In the genomic region with DNA sequence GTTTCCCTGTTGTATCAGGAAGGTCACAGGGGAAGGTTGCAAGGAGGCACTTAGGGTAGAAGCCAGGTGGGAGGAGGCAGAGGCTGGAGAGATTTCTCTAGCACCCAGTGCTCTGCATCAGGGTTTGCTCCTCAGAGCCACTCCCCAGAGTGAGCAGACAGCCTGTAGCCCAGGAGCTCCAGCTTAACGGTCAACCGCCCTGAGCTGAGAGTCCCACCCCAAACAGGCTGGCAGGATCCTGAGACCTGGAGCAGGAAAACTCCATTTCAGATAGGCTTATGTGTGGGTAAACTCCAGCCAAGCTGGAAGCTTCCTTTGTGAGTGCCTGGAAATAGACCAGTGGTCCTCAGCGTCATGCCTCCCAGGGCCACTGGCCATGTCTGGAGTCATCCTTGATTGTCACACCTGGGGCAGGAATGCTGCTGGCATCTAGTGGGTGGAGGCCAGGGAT, we compare ENCODE assay signal across 1 cellular context.
TF ChIP-seq lines count a peak whose summit lies in the region.

No MANE protein-coding gene starts in this region.

TF ChIP-seq in GM23338, 12 proteins besides CTCF, POLR2A, EP300 and RAD21 (continued from another document):
- TF ChIP-seq, protein P1, sequence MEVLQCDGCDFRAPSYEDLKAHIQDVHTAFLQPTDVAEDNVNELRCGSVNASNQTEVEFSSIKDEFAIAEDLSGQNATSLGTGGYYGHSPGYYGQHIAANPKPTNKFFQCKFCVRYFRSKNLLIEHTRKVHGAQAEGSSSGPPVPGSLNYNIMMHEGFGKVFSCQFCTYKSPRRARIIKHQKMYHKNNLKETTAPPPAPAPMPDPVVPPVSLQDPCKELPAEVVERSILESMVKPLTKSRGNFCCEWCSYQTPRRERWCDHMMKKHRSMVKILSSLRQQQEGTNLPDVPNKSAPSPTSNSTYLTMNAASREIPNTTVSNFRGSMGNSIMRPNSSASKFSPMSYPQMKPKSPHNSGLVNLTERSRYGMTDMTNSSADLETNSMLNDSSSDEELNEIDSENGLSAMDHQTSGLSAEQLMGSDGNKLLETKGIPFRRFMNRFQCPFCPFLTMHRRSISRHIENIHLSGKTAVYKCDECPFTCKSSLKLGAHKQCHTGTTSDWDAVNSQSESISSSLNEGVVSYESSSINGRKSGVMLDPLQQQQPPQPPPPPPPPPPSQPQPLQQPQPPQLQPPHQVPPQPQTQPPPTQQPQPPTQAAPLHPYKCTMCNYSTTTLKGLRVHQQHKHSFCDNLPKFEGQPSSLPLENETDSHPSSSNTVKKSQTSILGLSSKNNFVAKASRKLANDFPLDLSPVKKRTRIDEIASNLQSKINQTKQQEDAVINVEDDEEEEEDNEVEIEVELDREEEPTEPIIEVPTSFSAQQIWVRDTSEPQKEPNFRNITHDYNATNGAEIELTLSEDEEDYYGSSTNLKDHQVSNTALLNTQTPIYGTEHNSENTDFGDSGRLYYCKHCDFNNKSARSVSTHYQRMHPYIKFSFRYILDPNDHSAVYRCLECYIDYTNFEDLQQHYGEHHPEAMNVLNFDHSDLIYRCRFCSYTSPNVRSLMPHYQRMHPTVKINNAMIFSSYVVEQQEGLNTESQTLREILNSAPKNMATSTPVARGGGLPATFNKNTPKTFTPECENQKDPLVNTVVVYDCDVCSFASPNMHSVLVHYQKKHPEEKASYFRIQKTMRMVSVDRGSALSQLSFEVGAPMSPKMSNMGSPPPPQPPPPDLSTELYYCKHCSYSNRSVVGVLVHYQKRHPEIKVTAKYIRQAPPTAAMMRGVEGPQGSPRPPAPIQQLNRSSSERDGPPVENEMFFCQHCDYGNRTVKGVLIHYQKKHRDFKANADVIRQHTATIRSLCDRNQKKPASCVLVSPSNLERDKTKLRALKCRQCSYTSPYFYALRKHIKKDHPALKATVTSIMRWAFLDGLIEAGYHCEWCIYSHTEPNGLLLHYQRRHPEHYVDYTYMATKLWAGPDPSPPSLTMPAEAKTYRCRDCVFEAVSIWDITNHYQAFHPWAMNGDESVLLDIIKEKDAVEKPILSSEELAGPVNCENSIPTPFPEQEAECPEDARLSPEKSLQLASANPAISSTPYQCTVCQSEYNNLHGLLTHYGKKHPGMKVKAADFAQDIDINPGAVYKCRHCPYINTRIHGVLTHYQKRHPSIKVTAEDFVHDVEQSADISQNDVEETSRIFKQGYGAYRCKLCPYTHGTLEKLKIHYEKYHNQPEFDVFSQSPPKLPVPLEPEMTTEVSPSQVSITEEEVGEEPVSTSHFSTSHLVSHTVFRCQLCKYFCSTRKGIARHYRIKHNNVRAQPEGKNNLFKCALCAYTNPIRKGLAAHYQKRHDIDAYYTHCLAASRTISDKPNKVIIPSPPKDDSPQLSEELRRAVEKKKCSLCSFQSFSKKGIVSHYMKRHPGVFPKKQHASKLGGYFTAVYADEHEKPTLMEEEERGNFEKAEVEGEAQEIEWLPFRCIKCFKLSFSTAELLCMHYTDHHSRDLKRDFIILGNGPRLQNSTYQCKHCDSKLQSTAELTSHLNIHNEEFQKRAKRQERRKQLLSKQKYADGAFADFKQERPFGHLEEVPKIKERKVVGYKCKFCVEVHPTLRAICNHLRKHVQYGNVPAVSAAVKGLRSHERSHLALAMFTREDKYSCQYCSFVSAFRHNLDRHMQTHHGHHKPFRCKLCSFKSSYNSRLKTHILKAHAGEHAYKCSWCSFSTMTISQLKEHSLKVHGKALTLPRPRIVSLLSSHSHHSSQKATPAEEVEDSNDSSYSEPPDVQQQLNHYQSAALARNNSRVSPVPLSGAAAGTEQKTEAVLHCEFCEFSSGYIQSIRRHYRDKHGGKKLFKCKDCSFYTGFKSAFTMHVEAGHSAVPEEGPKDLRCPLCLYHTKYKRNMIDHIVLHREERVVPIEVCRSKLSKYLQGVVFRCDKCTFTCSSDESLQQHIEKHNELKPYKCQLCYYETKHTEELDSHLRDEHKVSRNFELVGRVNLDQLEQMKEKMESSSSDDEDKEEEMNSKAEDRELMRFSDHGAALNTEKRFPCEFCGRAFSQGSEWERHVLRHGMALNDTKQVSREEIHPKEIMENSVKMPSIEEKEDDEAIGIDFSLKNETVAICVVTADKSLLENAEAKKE (CRISPR knock-in tag; IDR thresholded peaks at IDR 0.05), result no peak
- TF ChIP-seq POLR2AphosphoS5 (IDR thresholded peaks at IDR 0.05; ENCODE audit: low read depth) (no peak), JUNB (IDR thresholded peaks at IDR 0.05; ENCODE audit: unreplicated experiment) (no peak), EZH2phosphoT487 (IDR thresholded peaks at IDR 0.05; ENCODE audit: unreplicated experiment) (no peak)
TF ChIP-seq in GM23338: peak in this region for 0.
